In the genomic region with DNA sequence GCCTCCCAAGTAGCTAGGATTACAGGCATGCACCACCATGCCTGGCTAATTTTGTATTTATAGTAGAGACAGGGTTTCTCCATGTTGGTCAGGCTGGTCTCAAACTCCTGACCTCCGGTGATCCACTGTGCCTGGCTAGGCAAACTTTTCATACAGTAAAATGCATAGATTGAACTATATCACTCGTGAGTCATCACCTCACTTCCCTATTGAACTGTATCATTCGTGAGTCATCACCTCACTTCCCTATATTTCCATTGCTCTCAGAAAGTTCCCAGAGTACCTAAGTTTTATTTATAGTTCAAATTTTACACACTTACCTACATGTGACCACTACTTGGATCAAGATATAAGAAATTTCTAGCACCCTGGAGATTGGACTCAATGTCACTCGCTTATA, we compare ENCODE assay signal across 9 cellular contexts.
DNase-seq lines count a peak whose midpoint lies in the region; ATAC-seq and TF ChIP-seq lines count a peak whose summit lies in the region.
"Had no signal": no experiment of that assay in that cellular context is flagged by ENCODE, and none has a peak within 500 bp of the region (broad histone marks: within the 10 kb centered on the region; RNA-seq: fewer than 3 reads in every experiment).

No MANE protein-coding gene starts in this region.

- H3K36me3 Mint-ChIP-seq in Calu3 (ENCODE audit: insufficient read depth, unreplicated experiment), result peaks cover 78% of the 10 kb centered on the region
- H3K36me3 Mint-ChIP-seq in naive thymus-derived CD4-positive, alpha-beta T cell, result peaks cover 11 to 36% (median 33%) of the 10 kb centered on the region in 5 donors

- no peak overlapping the region for H3K9ac ChIP-seq in adipocyte (ENCODE audit: low read length)

- peaks cover 51% of the 10 kb centered on the region for H3K36me3 ChIP-seq in adipocyte (ENCODE audit: control insufficient read depth, insufficient read depth, low read length, severe bottlenecking)
- peaks cover 4 to 39% (median 14%) of the 10 kb centered on the region in 3 experiments for H3K36me3 ChIP-seq in naive thymus-derived CD4-positive, alpha-beta T cell (ENCODE audit: control insufficient read depth in 2 of 3, insufficient read depth in 3 of 3, low read length in 3 of 3)

- peaks cover 80% of the 10 kb centered on the region for H3K4me1 Mint-ChIP-seq in Calu3 (ENCODE audit: low read depth, unreplicated experiment)
- peaks cover 52 to 85% (median 74%) of the 10 kb centered on the region in 7 donors for H3K4me1 Mint-ChIP-seq in naive thymus-derived CD4-positive, alpha-beta T cell

- H3K4me3 ChIP-seq in adipocyte (ENCODE audit: low read length), result no peak overlapping the region
- no peak overlapping the region for H3K4me3 ChIP-seq in naive thymus-derived CD4-positive, alpha-beta T cell (ENCODE audit: low read length)

- peak overlapping the region; percentile 15 for H3K4me3 Mint-ChIP-seq in Calu3 (ENCODE audit: low read depth, unreplicated experiment)
- H3K4me3 Mint-ChIP-seq in naive thymus-derived CD4-positive, alpha-beta T cell, result peak overlapping the region in 7 of 10 donors; percentile 48 to 89 (median 81)

- POLR2A ChIA-PET in naive thymus-derived CD4-positive, alpha-beta T cell (lab: Charles Lee), result interaction anchor here (3.6 to 4.0 kb wide), 2 partner anchors 17 to 124 kb away, joined by 35 to 46 read pairs; no protein-coding TSS in a partner anchor

- intact Hi-C loops in Calu3 (cut with micrococcal nuclease; ENCODE audit: unreplicated experiment), result no loop called here
- intact Hi-C loops in naive thymus-derived CD4-positive, alpha-beta T cell (cut with micrococcal nuclease), result loop anchor here in 1 of 2 donors (2.0 kb wide), 3 partner anchors 17 to 189 kb away; a partner anchor contains a TSS

- CTCF ChIA-PET in Calu3 (lab: Charles Lee), result no interaction called here
- CTCF ChIA-PET in naive thymus-derived CD4-positive, alpha-beta T cell (lab: Charles Lee), result interaction anchor here (0.7 kb wide), 1 partner anchor 579 kb away, joined by 3 read pairs; no protein-coding TSS in a partner anchor

- peaks cover 24% of the 10 kb centered on the region for H3K4me1 ChIP-seq in adipocyte (ENCODE audit: control insufficient read depth, insufficient read depth, low read length)
- peaks cover 22 to 51% of the 10 kb centered on the region in 2 donors for H3K4me1 ChIP-seq in naive thymus-derived CD4-positive, alpha-beta T cell (ENCODE audit: control insufficient read depth in 2 of 2, insufficient read depth in 2 of 2, low read length in 2 of 2)

- H3K27me3 ChIP-seq in adipocyte (replicated peaks; ENCODE audit: control insufficient read depth, insufficient read depth, low read length), result no peaks in the 10 kb centered on the region
- H3K27me3 ChIP-seq in naive thymus-derived CD4-positive, alpha-beta T cell (ENCODE audit: control insufficient read depth in 2 of 2, insufficient read depth in 2 of 2, low read length in 2 of 2), result no peaks in the 10 kb centered on the region

- no peaks in the 10 kb centered on the region for H3K9me3 ChIP-seq in adipocyte (ENCODE audit: control insufficient read depth, low read length)
- no peaks in the 10 kb centered on the region for H3K9me3 ChIP-seq in naive thymus-derived CD4-positive, alpha-beta T cell (ENCODE audit: control insufficient read depth in 2 of 3, low read length in 3 of 3)

- H3K9me3 Mint-ChIP-seq in Calu3 (ENCODE audit: low read depth, unreplicated experiment), result no peaks in the 10 kb centered on the region
- H3K9me3 Mint-ChIP-seq in naive thymus-derived CD4-positive, alpha-beta T cell, result no peaks in the 10 kb centered on the region

- ATAC-seq in naive thymus-derived CD4-positive, alpha-beta T cell, result peak; percentile 37
- ATAC-seq in GM19035 (IDR thresholded peaks at IDR 0.05; ENCODE audit: unreplicated experiment), result no peak

- no peak for DNase-seq in Calu3
- peak; percentile 93 for DNase-seq in MV-4-11 (lab: John Stamatoyannopoulos, UW)
- peak; percentile 25 for DNase-seq in adipocyte (ENCODE audit: low read depth)
- DNase-seq in naive thymus-derived CD4-positive, alpha-beta T cell, result no peak
- DNase-seq in NCI-H2029 (lab: John Stamatoyannopoulos, UW), result no peak
- DNase-seq in ecto neural progenitor cell (ENCODE audit: low spot score), result no peak
- DNase-seq in KG1 (lab: John Stamatoyannopoulos, UW), result no peak

- peak overlapping the region; percentile 74 for H3K27ac ChIP-seq in naive thymus-derived CD4-positive, alpha-beta T cell (ENCODE audit: low read depth, low read length)

- no TSS peak for BruUV-seq in Calu3 (replicated peaks; lab: Mats Ljungman, UMichigan)

- no peak for TF ChIP-seq CTCF in Calu3 (IDR thresholded peaks at IDR 0.05; ENCODE audit: unreplicated experiment)

- no peaks in the 10 kb centered on the region for H3K27me3 Mint-ChIP-seq in Calu3 (ENCODE audit: unreplicated experiment)
- H3K27me3 Mint-ChIP-seq in naive thymus-derived CD4-positive, alpha-beta T cell, result no peaks in the 10 kb centered on the region
- H3K27me3 Mint-ChIP-seq: progenitor cell of endocrine pancreas had no signal

- peak overlapping the region; percentile 41 for H3K27ac Mint-ChIP-seq in Calu3 (ENCODE audit: unreplicated experiment)
- H3K27ac Mint-ChIP-seq in naive thymus-derived CD4-positive, alpha-beta T cell, result peak overlapping the region; percentile 91 to 98 (median 96)

Comparison
In these comparisons a context has a peak if more than half of its experiments do, and no peak if none do; other contexts are left out.
1. DNase-seq: peak in MV-4-11 (single experiment) and adipocyte (single experiment); none in Calu3 (single experiment), naive thymus-derived CD4-positive, alpha-beta T cell (0 of 9), NCI-H2029 (single experiment), ecto neural progenitor cell (single experiment) and KG1 (single experiment).